Comparison of ENCODE assay signal across 23 cellular contexts in genomic region chr1:30149226-30149625, GRCh38.
A peak's percentile ranks its signal among the peaks of the same experiment; 100 is the strongest.
DNase-seq lines count a peak whose midpoint lies in the region; ATAC-seq and TF ChIP-seq lines count a peak whose summit lies in the region.
"Had no signal": no experiment of that assay in that cellular context is flagged by ENCODE, and none has a peak within 500 bp of the region (broad histone marks: within the 10 kb centered on the region; RNA-seq: fewer than 3 reads in every experiment).

No MANE protein-coding gene starts in this region.

- no peaks in the 10 kb centered on the region for H3K4me1 ChIP-seq in right atrium auricular region
- no peaks in the 10 kb centered on the region for H3K4me1 ChIP-seq in endodermal cell (ENCODE audit: control insufficient read depth, insufficient read depth, low read length)
- H3K4me1 ChIP-seq in effector memory CD4-positive, alpha-beta T cell (ENCODE audit: control insufficient read depth, insufficient read depth, low read length, poor library complexity, severe bottlenecking), result no peaks in the 10 kb centered on the region
- H3K4me1 ChIP-seq in neuronal stem cell (ENCODE audit: control insufficient read depth in 2 of 2, insufficient read depth in 1 of 2, low read depth in 1 of 2, low read length in 2 of 2), result no peaks in the 10 kb centered on the region
- H3K4me1 ChIP-seq: BE2C, HAP-1 had no signal

- H3K4me3 Mint-ChIP-seq in endodermal cell (no peak overlapping the region), osteocyte (ENCODE audit: unreplicated experiment) (no peak overlapping the region)
- H3K4me3 Mint-ChIP-seq: CD14-positive monocyte; CD4-positive, alpha-beta T cell; CD8-positive, alpha-beta memory T cell; GM23338; HFFc6 had no signal

- DNase-seq in right atrium auricular region (ENCODE audit: low spot score), result peak; percentile 28
- no peak for DNase-seq in Right ventricle myocardium superior
- DNase-seq in endodermal cell, result no peak
- DNase-seq in osteocyte (ENCODE audit: extremely low spot score, unreplicated experiment), result peak; percentile 56
- no peak for DNase-seq in HK-2 (ENCODE audit: unreplicated experiment)
- no peak for DNase-seq in effector memory CD4-positive, alpha-beta T cell
- no peak for DNase-seq in neuronal stem cell (ENCODE audit: low spot score)
- DNase-seq: ACHN; AML-193; BE2C; Calu3; CD4-positive, alpha-beta T cell; CD8-positive, alpha-beta memory T cell; COR-L47; DMS53; DMS79 treated with DMSO at 0.1 percent for 48 hours; GF-D8; HFFc6 had no signal

- no peak overlapping the region for H2AFZ ChIP-seq in neuronal stem cell (ENCODE audit: low read length)
- H2AFZ ChIP-seq: GM23338 had no signal

- no peak overlapping the region for H2AK5ac ChIP-seq in neuronal stem cell (ENCODE audit: low read depth, low read length)

- no peak overlapping the region for H3K23ac ChIP-seq in neuronal stem cell (ENCODE audit: low read depth, low read length, poor library complexity)

- no peak overlapping the region for H4K8ac ChIP-seq in neuronal stem cell (ENCODE audit: low read depth, low read length)

- no peak overlapping the region for H3K27ac ChIP-seq in right atrium auricular region
- H3K27ac ChIP-seq in endodermal cell (ENCODE audit: low read depth, low read length), result no peak overlapping the region
- no peak overlapping the region for H3K27ac ChIP-seq in effector memory CD4-positive, alpha-beta T cell (ENCODE audit: insufficient read depth, low read length, poor library complexity, severe bottlenecking)
- no peak overlapping the region for H3K27ac ChIP-seq in neuronal stem cell (replicated peaks; ENCODE audit: low read length)
- H3K27ac ChIP-seq: 22Rv1; BLaER1 treated with 17β-estradiol and CSF1 and Interleukin-3, amounts not matched to agents 10 nM and 100 nM had no signal

- intact Hi-C loops in Right ventricle myocardium superior (cut with DNase I), result no loop called here

- H3K9ac ChIP-seq in endodermal cell (ENCODE audit: extremely low read depth, low read length, poor library complexity, severe bottlenecking) (no peak overlapping the region), neuronal stem cell (ENCODE audit: low read depth, low read length, poor library complexity) (no peak overlapping the region)
- H3K9ac ChIP-seq: BLaER1 treated with 17β-estradiol and CSF1 and Interleukin-3, amounts not matched to agents 10 nM and 100 nM had no signal

- no peak overlapping the region for H3K18ac ChIP-seq in neuronal stem cell (ENCODE audit: low read length)

- H3K36me3 ChIP-seq in right atrium auricular region (no peaks in the 10 kb centered on the region), endodermal cell (ENCODE audit: control insufficient read depth, insufficient read depth, low read length) (peaks cover 6% of the 10 kb centered on the region), neuronal stem cell (replicated peaks in 1 of 2; ENCODE audit: control insufficient read depth in 2 of 2, insufficient read depth in 2 of 2, low read length in 2 of 2) (no peaks in the 10 kb centered on the region)
- no peaks in the 10 kb centered on the region for H3K36me3 ChIP-seq in effector memory CD4-positive, alpha-beta T cell (ENCODE audit: control insufficient read depth, insufficient read depth, low read length)
- H3K36me3 ChIP-seq: BE2C; BLaER1 treated with 17β-estradiol and CSF1 and Interleukin-3, amounts not matched to agents 10 nM and 100 nM; HAP-1 had no signal

- H3K4me3 ChIP-seq in right atrium auricular region (no peak overlapping the region), endodermal cell (ENCODE audit: low read length) (peak overlapping the region; percentile 48), neuronal stem cell (ENCODE audit: low read length in 2 of 2) (no peak overlapping the region)
- no peak overlapping the region for H3K4me3 ChIP-seq in effector memory CD4-positive, alpha-beta T cell (ENCODE audit: insufficient read depth, low read depth, low read length, poor library complexity, severe bottlenecking)
- H3K4me3 ChIP-seq: BLaER1 treated with 17β-estradiol and CSF1 and Interleukin-3, amounts not matched to agents 10 nM and 100 nM; GM23338; HAP-1 had no signal

- H3K27me3 ChIP-seq in right atrium auricular region (no peaks in the 10 kb centered on the region), endodermal cell (ENCODE audit: control insufficient read depth, insufficient read depth, low read length, poor library complexity, severe bottlenecking) (no peaks in the 10 kb centered on the region), neuronal stem cell (ENCODE audit: control insufficient read depth in 3 of 3, insufficient read depth in 3 of 3, low read depth in 1 of 3, low read length in 3 of 3) (no peaks in the 10 kb centered on the region)
- H3K27me3 ChIP-seq in effector memory CD4-positive, alpha-beta T cell (replicated peaks; ENCODE audit: control insufficient read depth, insufficient read depth, low read length, poor library complexity, severe bottlenecking), result no peaks in the 10 kb centered on the region
- H3K27me3 ChIP-seq: BE2C; BLaER1 treated with 17β-estradiol and CSF1 and Interleukin-3, amounts not matched to agents 10 nM and 100 nM had no signal

- H2BK12ac ChIP-seq in neuronal stem cell (ENCODE audit: low read length), result no peak overlapping the region

- no peaks in the 10 kb centered on the region for H3K79me1 ChIP-seq in neuronal stem cell (ENCODE audit: low read depth, low read length)

- no peak overlapping the region for H2BK15ac ChIP-seq in neuronal stem cell (ENCODE audit: low read length)

- peaks cover 0 to 8% of the 10 kb centered on the region in 2 donors for H3K9me3 ChIP-seq in right atrium auricular region
- peaks cover 72% of the 10 kb centered on the region for H3K9me3 ChIP-seq in endodermal cell (ENCODE audit: control insufficient read depth, low read length)
- H3K9me3 ChIP-seq in effector memory CD4-positive, alpha-beta T cell (ENCODE audit: control insufficient read depth, low read length), result peaks cover 3% of the 10 kb centered on the region
- peaks cover 0 to 5% of the 10 kb centered on the region in 2 donors for H3K9me3 ChIP-seq in neuronal stem cell (replicated peaks in 1 of 2; ENCODE audit: control insufficient read depth in 2 of 2, insufficient read depth in 1 of 2, low read depth in 1 of 2, low read length in 2 of 2)
- H3K9me3 ChIP-seq: BE2C, HAP-1 had no signal

- no peak overlapping the region for H3K14ac ChIP-seq in neuronal stem cell (ENCODE audit: low read length)

- no peak for TF ChIP-seq CTCF in right atrium auricular region (IDR thresholded peaks at IDR 0.05)
- TF ChIP-seq CTCF in endodermal cell (conservative IDR thresholded peaks at IDR 0.05), result no peak
- no peak for TF ChIP-seq CTCF in osteocyte (IDR thresholded peaks at IDR 0.05)

- no peak overlapping the region for H3K4ac ChIP-seq in neuronal stem cell (ENCODE audit: low read length)

- H3K4me1 Mint-ChIP-seq in endodermal cell, result no peaks in the 10 kb centered on the region
- no peaks in the 10 kb centered on the region for H3K4me1 Mint-ChIP-seq in osteocyte (ENCODE audit: unreplicated experiment)
- H3K4me1 Mint-ChIP-seq: CD8-positive, alpha-beta memory T cell had no signal

- no peak overlapping the region for H3K4me2 ChIP-seq in neuronal stem cell (ENCODE audit: insufficient read depth, low read length, poor library complexity, severe bottlenecking)
- H3K4me2 ChIP-seq: BLaER1 treated with 17β-estradiol and CSF1 and Interleukin-3, amounts not matched to agents 10 nM and 100 nM; GM23338 had no signal

- 92 to 97% methylated on average over 5 of the region's 5 CpGs for WGBS in endodermal cell (ENCODE audit: insufficient coverage in 1 of 2, insufficient read length in 1 of 2), 2 experiments
- WGBS in neuronal stem cell (ENCODE audit: extremely low coverage in 2 of 2, insufficient read length in 2 of 2, insufficient replicate concordance in 1 of 2), 2 donors, result no CpG with 5 or more reads among the region's 5 CpGs

- peaks cover 5% of the 10 kb centered on the region for H3K27me3 Mint-ChIP-seq in endodermal cell (ENCODE audit: insufficient read depth)
- H3K27me3 Mint-ChIP-seq in osteocyte (ENCODE audit: unreplicated experiment), result peaks cover 2% of the 10 kb centered on the region

- no peak overlapping the region for H2BK5ac ChIP-seq in neuronal stem cell (ENCODE audit: low read length)

- H2BK120ac ChIP-seq in neuronal stem cell (ENCODE audit: low read depth, low read length), result no peak overlapping the region

- H3K36me3 Mint-ChIP-seq in endodermal cell (ENCODE audit: low read depth), result peaks cover 21% of the 10 kb centered on the region
- H3K36me3 Mint-ChIP-seq in osteocyte (ENCODE audit: unreplicated experiment), result no peaks in the 10 kb centered on the region
- H3K36me3 Mint-ChIP-seq: CD14-positive monocyte had no signal

- H3K9me3 Mint-ChIP-seq in endodermal cell (peaks cover 75% of the 10 kb centered on the region), osteocyte (ENCODE audit: unreplicated experiment) (peaks cover 8% of the 10 kb centered on the region)

- H4K91ac ChIP-seq in neuronal stem cell (ENCODE audit: low read depth, low read length, poor library complexity), result no peak overlapping the region

- H3K27ac Mint-ChIP-seq in endodermal cell, result no peak overlapping the region
- no peak overlapping the region for H3K27ac Mint-ChIP-seq in osteocyte (ENCODE audit: unreplicated experiment)
- H3K27ac Mint-ChIP-seq: CD14-positive monocyte; CD4-positive, alpha-beta T cell; CD8-positive, alpha-beta memory T cell; GM23338; HFFc6 had no signal

- no peak for ATAC-seq in Right ventricle myocardium superior (ENCODE audit: poor library complexity)
- ATAC-seq: GM23338 had no signal

Comparison
In these comparisons a context has a peak if more than half of its experiments do, and no peak if none do; other contexts are left out.
1. DNase-seq: peak in right atrium auricular region (single experiment) and osteocyte (single experiment); none in Right ventricle myocardium superior (single experiment), endodermal cell (single experiment), HK-2 (single experiment), effector memory CD4-positive, alpha-beta T cell (0 of 3) and neuronal stem cell (single experiment).